In the genomic region with DNA sequence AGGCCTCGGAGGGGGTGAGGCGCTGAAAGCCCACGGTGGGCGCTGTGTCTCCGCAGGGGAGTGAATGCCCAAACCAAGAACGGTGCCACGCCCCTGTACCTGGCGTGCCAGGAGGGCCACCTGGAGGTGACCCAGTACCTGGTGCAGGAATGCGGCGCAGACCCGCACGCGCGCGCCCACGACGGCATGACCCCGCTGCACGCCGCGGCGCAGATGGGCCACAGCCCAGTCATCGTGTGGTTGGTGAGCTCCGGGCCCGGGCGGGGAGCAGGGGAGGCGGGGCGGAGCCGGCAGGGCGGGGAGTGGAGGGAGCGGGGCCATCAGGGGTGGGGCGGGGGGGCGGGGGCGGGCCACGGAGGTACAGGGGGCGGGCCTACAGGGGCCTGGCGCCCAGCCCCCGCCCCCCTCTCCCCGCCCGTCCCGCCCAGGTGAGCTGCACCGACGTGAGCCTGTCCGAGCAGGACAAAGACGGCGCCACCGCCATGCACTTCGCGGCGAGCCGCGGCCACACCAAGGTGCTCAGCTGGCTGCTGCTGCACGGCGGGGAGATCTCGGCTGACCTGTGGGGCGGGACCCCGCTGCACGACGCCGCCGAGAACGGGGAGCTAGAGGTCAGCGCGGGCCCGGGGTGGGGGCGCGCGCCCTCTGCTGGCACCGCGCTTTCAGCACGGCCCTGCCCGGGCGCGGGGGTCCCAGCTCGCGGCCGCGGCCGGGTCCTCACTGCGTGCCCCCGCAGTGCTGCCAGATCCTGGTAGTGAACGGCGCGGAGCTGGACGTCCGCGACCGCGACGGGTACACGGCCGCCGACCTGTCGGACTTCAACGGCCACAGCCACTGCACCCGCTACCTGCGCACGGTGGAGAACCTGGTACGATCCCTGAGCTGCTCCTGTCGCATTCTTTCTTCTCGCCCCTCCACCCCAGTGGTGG, we compare ENCODE assay signal across 8 cellular contexts. TPM values are rescaled to one million over a fixed set of nuclear protein-coding genes. Genes with fewer than 3 reads are reported as not detected.
A peak's percentile ranks its signal among the peaks of the same experiment; 100 is the strongest.
DNase-seq lines count a peak whose midpoint lies in the region; ATAC-seq and TF ChIP-seq lines count a peak whose summit lies in the region.

No MANE protein-coding gene starts in this region.

- no peaks in the 10 kb centered on the region for H4K20me1 ChIP-seq in H9 (ENCODE audit: control insufficient read depth, insufficient read depth, insufficient read length)

- H3K14ac ChIP-seq in H9 (ENCODE audit: insufficient read depth, low read length), result peak overlapping the region; percentile 82; the same call in 1 of the 2 replicates

- peak overlapping the region; percentile 50 for H3K4me2 ChIP-seq in H9 (ENCODE audit: insufficient read depth, insufficient read length, low read length)

- H3K9ac ChIP-seq in H9 (ENCODE audit: extremely low read depth, insufficient read length, low read length), result peak overlapping the region; percentile 33

- no peak overlapping the region for H2AK5ac ChIP-seq in H9 (ENCODE audit: insufficient read length, low read length)

- peaks cover 6% of the 10 kb centered on the region for H3K23me2 ChIP-seq in H9 (ENCODE audit: insufficient read length, low read depth, low read length, poor library complexity, severe bottlenecking)

- H4K8ac ChIP-seq in H9 (replicated peaks; ENCODE audit: insufficient read length, low read depth, low read length), result no peak overlapping the region

- no peak overlapping the region for H3K4me3 ChIP-seq in AG10803 (ENCODE audit: low read length)

- no peak overlapping the region for H2BK20ac ChIP-seq in H9 (ENCODE audit: low read depth, low read length, poor library complexity, severe bottlenecking)

- H3K79me1 ChIP-seq in H9 (ENCODE audit: insufficient read depth, low read depth, low read length, poor library complexity, severe bottlenecking), result no peaks in the 10 kb centered on the region

- H4K5ac ChIP-seq in H9 (ENCODE audit: insufficient read length, low read depth, low read length), result no peak overlapping the region

- H3K56ac ChIP-seq in H9 (ENCODE audit: insufficient read length, low read depth, low read length), result no peak overlapping the region

- ATAC-seq in HG03039 (IDR thresholded peaks at IDR 0.05; ENCODE audit: unreplicated experiment), result no peak

- H3K4me1 Mint-ChIP-seq in H9, result peaks cover 26 to 36% of the 10 kb centered on the region in 2 experiments
- H3K4me1 Mint-ChIP-seq in activated naive CD8-positive, alpha-beta T cell treated with anti-CD3 and anti-CD28 coated beads for 36 hours, result peaks cover 3% of the 10 kb centered on the region

- H3K18ac ChIP-seq in H9 (ENCODE audit: insufficient read length, low read depth, low read length), result peak overlapping the region; percentile 73

- H3K27me3 ChIP-seq in H9 (ENCODE audit: insufficient read depth, low read length), result peaks cover 4% of the 10 kb centered on the region; the same call in 1 of the 2 replicates

- no peaks in the 10 kb centered on the region; the same call in 1 of the 2 replicates for H3K4me1 ChIP-seq in H9 (ENCODE audit: insufficient read depth, low read length)

- peak; percentile 17 for DNase-seq in AG10803 (ENCODE audit: low read depth)
- peak; percentile 85 for DNase-seq in H9
- peak; percentile 74 for DNase-seq in SW480 (ENCODE audit: low spot score)
- peak; percentile 77 for DNase-seq in activated naive CD8-positive, alpha-beta T cell treated with anti-CD3 and anti-CD28 coated beads for 36 hours
- DNase-seq in iris pigment epithelial cell (ENCODE audit: low read depth), result peak; percentile 56
- peak; percentile 67 to 69 for DNase-seq in stimulated activated CD8-positive, alpha-beta memory T cell treated with anti-CD3 and anti-CD28 coated beads, Interleukin-15, amount 100 ng/mL, for 48 hours (ENCODE audit: low read depth in 2 of 2)
- DNase-seq in head of caudate nucleus, result no peak

- H2BK12ac ChIP-seq in H9 (ENCODE audit: insufficient read length, low read depth, low read length), result no peak overlapping the region

- H3K4me3 Mint-ChIP-seq in H9, result peak overlapping the region; percentile 49 to 79
- peak overlapping the region; percentile 25 for H3K4me3 Mint-ChIP-seq in activated naive CD8-positive, alpha-beta T cell treated with anti-CD3 and anti-CD28 coated beads for 36 hours

- H2BK15ac ChIP-seq in H9 (ENCODE audit: low read depth, low read length), result no peak overlapping the region

- no peak overlapping the region for H3K27ac Mint-ChIP-seq in H9
- no peak overlapping the region for H3K27ac Mint-ChIP-seq in activated naive CD8-positive, alpha-beta T cell treated with anti-CD3 and anti-CD28 coated beads for 36 hours

- H3K27ac ChIP-seq in H9 (ENCODE audit: insufficient read length, low read depth, low read length), result no peak overlapping the region

- H3K9me3 Mint-ChIP-seq in H9, result no peaks in the 10 kb centered on the region; a peak in 1 of 5 replicates
- no peaks in the 10 kb centered on the region for H3K9me3 Mint-ChIP-seq in activated naive CD8-positive, alpha-beta T cell treated with anti-CD3 and anti-CD28 coated beads for 36 hours

- H2AFZ ChIP-seq in H9 (ENCODE audit: low read length), result no peak overlapping the region

- H2BK5ac ChIP-seq in H9 (ENCODE audit: insufficient read length, low read length), result no peak overlapping the region

- H3K23ac ChIP-seq in H9 (ENCODE audit: insufficient read length, low read depth, low read length), result no peak overlapping the region

- no peaks in the 10 kb centered on the region for H3K9me3 ChIP-seq in H9 (ENCODE audit: control insufficient read depth, low read depth, low read length)

- no peak overlapping the region for H4K91ac ChIP-seq in H9 (ENCODE audit: insufficient read length, low read depth, low read length)

- no CpG with 5 or more reads among the region's 101 CpGs for WGBS in H9 (ENCODE audit: extremely low coverage, insufficient read length, low lambda C conversion rate)

- H3K27me3 Mint-ChIP-seq in H9 (ENCODE audit: low read depth), result peaks cover 47% of the 10 kb centered on the region
- peaks cover 51% of the 10 kb centered on the region for H3K27me3 Mint-ChIP-seq in activated naive CD8-positive, alpha-beta T cell treated with anti-CD3 and anti-CD28 coated beads for 36 hours

- H2BK120ac ChIP-seq in H9 (ENCODE audit: low read depth, low read length, poor library complexity, severe bottlenecking), result no peak overlapping the region

- no peak overlapping the region for H3T11ph ChIP-seq in H9 (ENCODE audit: low read length)

- no peak overlapping the region for H3K4ac ChIP-seq in H9 (ENCODE audit: low read depth, low read length)

- TF ChIP-seq CTCF in AG10803 (conservative IDR thresholded peaks at IDR 0.05; ENCODE audit: low read length) (no peak), H9 (conservative IDR thresholded peaks at IDR 0.05) (peak; percentile 79)

- no peaks in the 10 kb centered on the region for H3K79me2 ChIP-seq in H9 (ENCODE audit: insufficient read depth, low read length)

- intact Hi-C loops in head of caudate nucleus (cut with DNase I), result no loop called here

- no peaks in the 10 kb centered on the region; a peak in 1 of 7 replicates for H3K36me3 Mint-ChIP-seq in H9 (ENCODE audit: insufficient read depth in 1 of 3, low read depth in 3 of 3)
- H3K36me3 Mint-ChIP-seq in activated naive CD8-positive, alpha-beta T cell treated with anti-CD3 and anti-CD28 coated beads for 36 hours, result no peaks in the 10 kb centered on the region

RNA-seq across cellular contexts. Expression of a gene that starts 15.9 kb away (rescaled TPM):
- 53.1 and 59.3 TPM in 2 replicates for total RNA-seq in H9 (2021)
- total RNA-seq in activated naive CD8-positive, alpha-beta T cell treated with anti-CD3 and anti-CD28 coated beads for 36 hours, result under 1 TPM; 0.39 to 0.44 TPM

RNA-seq across cellular contexts. Expression of a gene that starts 20.7 kb away (rescaled TPM):
- 0.81 and 1.2 TPM in 2 replicates for total RNA-seq in H9 (2021)
- total RNA-seq in activated naive CD8-positive, alpha-beta T cell treated with anti-CD3 and anti-CD28 coated beads for 36 hours, result not detected

RNA-seq across cellular contexts. Expression of a gene that starts 25.5 kb away (rescaled TPM):
- total RNA-seq in H9 (2021), result 18.3 and 19.4 TPM in 2 replicates
- total RNA-seq in activated naive CD8-positive, alpha-beta T cell treated with anti-CD3 and anti-CD28 coated beads for 36 hours, result 10 to 100 TPM; 64.7 to 67.8 TPM

RNA-seq across cellular contexts. Expression of a gene that starts 46.9 kb away (rescaled TPM):
- 85.2 and 87.4 TPM in 2 replicates for total RNA-seq in H9 (2021)
- total RNA-seq in activated naive CD8-positive, alpha-beta T cell treated with anti-CD3 and anti-CD28 coated beads for 36 hours, result 10 to 100 TPM; 80.8 to 86.2 TPM

RNA-seq across cellular contexts. Expression of a gene that starts 51.0 kb away (rescaled TPM):
- 20.7 and 22.3 TPM in 2 replicates for total RNA-seq in H9 (2021)
- 1 to 10 TPM; 2.2 to 2.3 TPM for total RNA-seq in activated naive CD8-positive, alpha-beta T cell treated with anti-CD3 and anti-CD28 coated beads for 36 hours

Comparison
In these comparisons a context has a peak if more than half of its experiments do, and no peak if none do; other contexts are left out.
1. DNase-seq: peak in AG10803 (single experiment), H9 (single experiment), SW480 (single experiment), activated naive CD8-positive, alpha-beta T cell treated with anti-CD3 and anti-CD28 coated beads for 36 hours (single experiment), iris pigment epithelial cell (single experiment) and stimulated activated CD8-positive, alpha-beta memory T cell treated with anti-CD3 and anti-CD28 coated beads, Interleukin-15, amount 100 ng/mL, for 48 hours (2 of 2); none in head of caudate nucleus (0 of 42).
2. RNA of a gene that starts 15.9 kb away (total RNA-seq): 53.1 to 59.3 TPM in H9; 0.39 to 0.44 TPM in activated naive CD8-positive, alpha-beta T cell treated with anti-CD3 and anti-CD28 coated beads for 36 hours; every median in the first group is over 10 times any median in the second.